20 cellular contexts compared by ENCODE assay signal in genomic region chr12:90173499-90174197, GRCh38.
"Had no signal": no experiment of that assay in that cellular context is flagged by ENCODE, and none has a peak within 500 bp of the region (broad histone marks: within the 10 kb centered on the region; RNA-seq: fewer than 3 reads in every experiment).

No MANE protein-coding gene starts in this region.

- DNase-seq: activated B cell treated with CpG ODN at 0.5 μM for 24 hours; activated CD4-positive, alpha-beta T cell treated with anti-CD3 and anti-CD28 coated beads, Interleukin-2, amount 50 U/mL, for 4 hours; activated CD8-positive, alpha-beta memory T cell treated with anti-CD3 and anti-CD28 coated beads for 24 hours; activated CD8-positive, alpha-beta memory T cell treated with anti-CD3 and anti-CD28 coated beads, Interleukin-2, amount 50 U/mL, for 4 hours; activated naive CD4-positive, alpha-beta T cell treated with anti-CD3 and anti-CD28 coated beads for 36 hours; activated naive CD8-positive, alpha-beta T cell treated with anti-CD3 and anti-CD28 coated beads, Interleukin-2, amount 10 ng/mL, durations not matched to agents 7 days and 5 days; amniotic stem cell; kidney glomerular epithelial cell; left lung; naive thymus-derived CD4-positive, alpha-beta T cell; ovary; stimulated activated CD4-positive, alpha-beta T cell treated with anti-CD3 and anti-CD28 coated beads, Interleukin-12 subunit alpha, Interleukin-12 subunit beta, amount 100 ng/mL, for 4 hours; stimulated activated CD4-positive, alpha-beta T cell treated with anti-CD3 and anti-CD28 coated beads, Interleukin-4, amount 100 ng/mL, for 4 hours; stimulated activated naive CD8-positive, alpha-beta T cell treated with anti-CD3 and anti-CD28 coated beads, Interleukin-15, Interleukin-2, amounts not matched to agents 100 U/mL and 50 U/mL, for 24 hours; SW 1271; upper lobe of right lung had no signal

- H3K4me1 ChIP-seq: left lung, prostate gland, right atrium auricular region, upper lobe of right lung had no signal

- H3K4me3 ChIP-seq: left lung, lung, ovary, prostate gland, right atrium auricular region, upper lobe of right lung had no signal

- H3K36me3 ChIP-seq: left lung, neutrophil, ovary, prostate gland, right atrium auricular region, upper lobe of right lung had no signal

- H3K27me3 ChIP-seq: left lung, neutrophil, ovary, right atrium auricular region, upper lobe of right lung had no signal

- H3K9me3 ChIP-seq: neutrophil, ovary, prostate gland, upper lobe of right lung had no signal

- H3K27ac ChIP-seq: left lung, neutrophil, ovary, prostate gland, right atrium auricular region, upper lobe of right lung had no signal

- ATAC-seq: left lung; naive thymus-derived CD4-positive, alpha-beta T cell; upper lobe of right lung had no signal
